ENCODE assay signal across 8 cellular contexts in genomic region chr6:26054659-26054936, GRCh38. TPM values are rescaled to one million over a fixed set of nuclear protein-coding genes. Genes with fewer than 3 reads are reported as not detected.
DNase-seq lines count a peak whose midpoint lies in the region; ATAC-seq and TF ChIP-seq lines count a peak whose summit lies in the region.

No MANE protein-coding gene starts in this region.

- H3K36me3 ChIP-seq in HAP-1 (replicated peaks): no peaks in the 10 kb centered on the region
- H3K36me3 ChIP-seq in SU-DHL-6 (ENCODE audit: low read length): no peaks in the 10 kb centered on the region
- H3K36me3 ChIP-seq in skeletal muscle tissue (ENCODE audit: control insufficient read depth in 3 of 3, insufficient read depth in 3 of 3, low read length in 3 of 3): no peaks in the 10 kb centered on the region

- H3K9me3 ChIP-seq in HAP-1 (no peaks in the 10 kb centered on the region), SU-DHL-6 (ENCODE audit: insufficient read depth, low read length) (no peaks in the 10 kb centered on the region), skeletal muscle tissue (ENCODE audit: control insufficient read depth in 3 of 3, low read length in 3 of 3) (no peaks in the 10 kb centered on the region)

- H3K4me3 ChIP-seq in HAP-1 (peak overlapping the region; percentile 65), SU-DHL-6 (ENCODE audit: insufficient read depth, low read length, poor library complexity, severe bottlenecking) (peak overlapping the region; percentile 59), skeletal muscle tissue (ENCODE audit: low read length in 3 of 3) (peak overlapping the region; percentile 75 to 94 (median 89))

- peak overlapping the region; percentile 39 for H2AFZ ChIP-seq in SU-DHL-6 (ENCODE audit: low read depth, low read length, severe bottlenecking)

- TF ChIP-seq CTCF in SU-DHL-6 (IDR thresholded peaks at IDR 0.05; ENCODE audit: insufficient read depth, low read length, poor library complexity, severe bottlenecking) (no peak), foreskin keratinocyte (conservative IDR thresholded peaks at IDR 0.05) (no peak)

- no peaks in the 10 kb centered on the region for H3K79me2 ChIP-seq in SU-DHL-6 (ENCODE audit: insufficient read depth, low read length)

- H4K20me1 ChIP-seq in SU-DHL-6 (ENCODE audit: low read depth, low read length): no peaks in the 10 kb centered on the region

- H3K4me1 ChIP-seq in HAP-1: peaks cover 48% of the 10 kb centered on the region
- no peaks in the 10 kb centered on the region for H3K4me1 ChIP-seq in foreskin keratinocyte
- H3K4me1 ChIP-seq in skeletal muscle tissue (ENCODE audit: control insufficient read depth in 3 of 3, insufficient read depth in 3 of 3, low read length in 3 of 3): peaks cover 4 to 12% (median 8%) of the 10 kb centered on the region in 3 donors

- H3K27ac ChIP-seq in SU-DHL-6 (ENCODE audit: low read depth, low read length): peak overlapping the region; percentile 93
- H3K27ac ChIP-seq in foreskin keratinocyte: peak overlapping the region; percentile 94
- peak overlapping the region; percentile 93 for H3K27ac ChIP-seq in skeletal muscle tissue (ENCODE audit: low read depth, low read length)

- no peaks in the 10 kb centered on the region for H3K9me2 ChIP-seq in SU-DHL-6 (replicated peaks; ENCODE audit: insufficient read depth, low read length)

- H3K4me2 ChIP-seq in SU-DHL-6 (ENCODE audit: low read depth, low read length, poor library complexity, severe bottlenecking): peak overlapping the region; percentile 79

- peaks cover 46% of the 10 kb centered on the region for H3F3A ChIP-seq in SU-DHL-6 (ENCODE audit: insufficient read depth)

- no peak for ATAC-seq in foreskin keratinocyte
- ATAC-seq in GM19351 (IDR thresholded peaks at IDR 0.05; ENCODE audit: unreplicated experiment): no peak
- no peak for ATAC-seq in HG03457 (IDR thresholded peaks at IDR 0.05; ENCODE audit: unreplicated experiment)

- DNase-seq in HAP-1 (ENCODE audit: low spot score in 2 of 2) (no peak), foreskin keratinocyte (no peak), germinal center (ENCODE audit: low spot score) (no peak)
- no peak for DNase-seq in stimulated activated CD4-positive, alpha-beta T cell treated with anti-CD3 and anti-CD28 coated beads, Interleukin-4, amount 100 ng/mL, for 4 hours

- in situ Hi-C loops in HAP-1 (cut with MboI; ENCODE audit: low sequenced_read_pairs): no loop called here

- no peaks in the 10 kb centered on the region for H3K27me3 ChIP-seq in HAP-1 (ENCODE audit: low read depth)
- H3K27me3 ChIP-seq in SU-DHL-6 (ENCODE audit: low read length): no peaks in the 10 kb centered on the region
- H3K27me3 ChIP-seq in foreskin keratinocyte: no peaks in the 10 kb centered on the region
- no peaks in the 10 kb centered on the region for H3K27me3 ChIP-seq in skeletal muscle tissue (ENCODE audit: control insufficient read depth in 3 of 3, insufficient read depth in 3 of 3, low read length in 3 of 3)

- peak overlapping the region; percentile 71 for H3K9ac ChIP-seq in SU-DHL-6 (ENCODE audit: low read length)
- peak overlapping the region; percentile 71 to 91 (median 90) for H3K9ac ChIP-seq in skeletal muscle tissue (ENCODE audit: low read depth in 1 of 3, low read length in 3 of 3)

RNA-seq across cellular contexts. Expression of gene HFE, which starts 32.6 kb away (rescaled TPM):
- 13.2 and 13.6 TPM in 2 replicates for total RNA-seq in foreskin keratinocyte
- 4.2 and 5.1 TPM in 2 replicates for polyA plus RNA-seq in foreskin keratinocyte
- 4.7 TPM for total RNA-seq in skeletal muscle tissue
